21 cellular contexts compared by ENCODE assay signal in genomic region chr5:135319458-135319857, GRCh38.
"Had no signal": no experiment of that assay in that cellular context is flagged by ENCODE, and none has a peak within 500 bp of the region (broad histone marks: within the 10 kb centered on the region; RNA-seq: fewer than 3 reads in every experiment).

No MANE protein-coding gene starts in this region.

- H3K4me1 Mint-ChIP-seq: stimulated activated effector memory CD8-positive, alpha-beta T cell treated with anti-CD3 and anti-CD28 coated beads, Interleukin-12 subunit alpha, Interleukin-12 subunit beta, amount 100 ng/mL, for 72 hours; WTC11 had no signal

- H3K36me3 ChIP-seq: gastrocnemius medialis, ovary, thyroid gland had no signal

- H3K27ac ChIP-seq: gastrocnemius medialis, ovary, skin epidermis, thyroid gland had no signal

- H3K9me3 ChIP-seq: gastrocnemius medialis, ovary, SK-N-SH, thyroid gland had no signal

- H3K27ac Mint-ChIP-seq: activated CD4-positive, alpha-beta T cell treated with anti-CD3 and anti-CD28 coated beads for 36 hours; activated CD8-positive, alpha-beta T cell treated with anti-CD3 and anti-CD28 coated beads, Interleukin-2, amount 10 ng/mL, durations not matched to agents 7 days and 5 days; activated naive CD8-positive, alpha-beta T cell; activated T-cell treated with anti-CD3 and anti-CD28 coated beads, Interleukin-2, amount 50 U/mL, for 24 hours; progenitor cell of endocrine pancreas; stimulated activated effector memory CD8-positive, alpha-beta T cell treated with anti-CD3 and anti-CD28 coated beads, Interleukin-12 subunit alpha, Interleukin-12 subunit beta, amount 100 ng/mL, for 72 hours; stimulated activated naive CD8-positive, alpha-beta T cell treated with anti-CD3 and anti-CD28 coated beads, Interleukin-15, amount 100 ng/mL, for 72 hours; WTC11 had no signal

- H3K9me3 Mint-ChIP-seq: activated T-cell treated with anti-CD3 and anti-CD28 coated beads, Interleukin-2, amount 50 U/mL, for 24 hours; stimulated activated effector memory CD8-positive, alpha-beta T cell treated with anti-CD3 and anti-CD28 coated beads, Interleukin-12 subunit alpha, Interleukin-12 subunit beta, amount 100 ng/mL, for 72 hours; stimulated activated naive CD8-positive, alpha-beta T cell treated with anti-CD3 and anti-CD28 coated beads, Interleukin-15, amount 100 ng/mL, for 72 hours had no signal

- DNase-seq: activated CD4-positive, alpha-beta T cell treated with anti-CD3 and anti-CD28 coated beads for 36 hours; activated CD8-positive, alpha-beta T cell treated with anti-CD3 and anti-CD28 coated beads, Interleukin-2, amount 10 ng/mL, durations not matched to agents 7 days and 5 days; activated T-cell treated with anti-CD3 and anti-CD28 coated beads, Interleukin-2, amount 50 U/mL, for 24 hours; anterior cingulate cortex; effector CD8-positive, alpha-beta T cell; gastrocnemius medialis; glutamatergic neuron; left ventricle myocardium superior; SK-N-SH; stimulated activated CD4-positive, alpha-beta T cell treated with anti-CD3 and anti-CD28 coated beads, Interleukin-12 subunit alpha, Interleukin-12 subunit beta, amount 100 ng/mL, for 4 hours; stimulated activated CD4-positive, alpha-beta T cell treated with anti-CD3 and anti-CD28 coated beads, Interleukin-4, amount 100 ng/mL, for 1 hour; stimulated activated naive CD8-positive, alpha-beta T cell treated with anti-CD3 and anti-CD28 coated beads, Interleukin-15, amount 100 ng/mL, for 72 hours; T-helper 2 cell; thyroid gland had no signal

- H3K4me3 ChIP-seq: gastrocnemius medialis, ovary, skin epidermis, thyroid gland had no signal

- H3K4me3 Mint-ChIP-seq: activated CD4-positive, alpha-beta T cell treated with anti-CD3 and anti-CD28 coated beads for 36 hours; activated CD8-positive, alpha-beta T cell treated with anti-CD3 and anti-CD28 coated beads, Interleukin-2, amount 10 ng/mL, durations not matched to agents 7 days and 5 days; activated naive CD8-positive, alpha-beta T cell; activated T-cell treated with anti-CD3 and anti-CD28 coated beads, Interleukin-2, amount 50 U/mL, for 24 hours; stimulated activated effector memory CD8-positive, alpha-beta T cell treated with anti-CD3 and anti-CD28 coated beads, Interleukin-12 subunit alpha, Interleukin-12 subunit beta, amount 100 ng/mL, for 72 hours; stimulated activated naive CD8-positive, alpha-beta T cell treated with anti-CD3 and anti-CD28 coated beads, Interleukin-15, amount 100 ng/mL, for 72 hours; WTC11 had no signal

- H3K27me3 ChIP-seq: gastrocnemius medialis, ovary, thyroid gland had no signal

- H3K36me3 Mint-ChIP-seq: activated naive CD8-positive, alpha-beta T cell; WTC11 had no signal

- H3K27me3 Mint-ChIP-seq: activated CD4-positive, alpha-beta T cell treated with anti-CD3 and anti-CD28 coated beads for 36 hours; activated naive CD8-positive, alpha-beta T cell; activated T-cell treated with anti-CD3 and anti-CD28 coated beads, Interleukin-2, amount 50 U/mL, for 24 hours; stimulated activated naive CD8-positive, alpha-beta T cell treated with anti-CD3 and anti-CD28 coated beads, Interleukin-15, amount 100 ng/mL, for 72 hours had no signal

- ATAC-seq: activated CD4-positive, alpha-beta T cell treated with anti-CD3 and anti-CD28 coated beads for 36 hours; activated CD8-positive, alpha-beta T cell treated with anti-CD3 and anti-CD28 coated beads, Interleukin-2, amount 10 ng/mL, durations not matched to agents 7 days and 5 days; gastrocnemius medialis; left ventricle myocardium superior; sciatic nerve; stimulated activated effector memory CD8-positive, alpha-beta T cell treated with anti-CD3 and anti-CD28 coated beads, Interleukin-12 subunit alpha, Interleukin-12 subunit beta, amount 100 ng/mL, for 72 hours; stimulated activated naive CD8-positive, alpha-beta T cell treated with anti-CD3 and anti-CD28 coated beads, Interleukin-15, amount 100 ng/mL, for 72 hours had no signal
